Comparison of ENCODE assay signal across 22 cellular contexts in genomic region chr10:354901-355617, GRCh38.
"Had no signal": no experiment of that assay in that cellular context is flagged by ENCODE, and none has a peak within 500 bp of the region (broad histone marks: within the 10 kb centered on the region; RNA-seq: fewer than 3 reads in every experiment).

No MANE protein-coding gene starts in this region.

- H3K4me2 ChIP-seq: hepatocyte had no signal

- DNase-seq: cerebellar nuclear complex; effector memory CD8-positive, alpha-beta T cell; esophagus squamous epithelium; foreskin fibroblast; kidney glomerular epithelial cell; mammary epithelial cell; mucosa of descending colon; occipital lobe; psoas muscle; retina; right lobe of liver; stimulated activated CD4-positive, alpha-beta T cell treated with anti-CD3 and anti-CD28 coated beads, Interleukin-15, amount 100 ng/mL, for 24 hours; stimulated activated CD4-positive, alpha-beta T cell treated with anti-CD3 and anti-CD28 coated beads, Interleukin-1b, Interleukin-23, amount 100 ng/mL, for 48 hours; stimulated activated CD4-positive, alpha-beta T cell treated with anti-CD3 and anti-CD28 coated beads, Interleukin-4, amount 100 ng/mL, for 24 hours had no signal

- ATAC-seq: effector memory CD8-positive, alpha-beta T cell; gastroesophageal sphincter; left lobe of liver; mucosa of descending colon; naive thymus-derived CD8-positive, alpha-beta T cell; psoas muscle; right lobe of liver; stimulated activated memory B cell treated with anti-CD40 and anti-IgM and Interleukin-4, amounts not matched to agents 10 μg/mL and 1 μg/mL and 100 μg/mL, for 72 hours had no signal

- H3K27me3 ChIP-seq: esophagus squamous epithelium, gastroesophageal sphincter, hepatocyte, right lobe of liver, tibial artery had no signal

- FAIRE-seq: colon had no signal

- H3K4me1 ChIP-seq: esophagus squamous epithelium, gastroesophageal sphincter, parathyroid adenoma, psoas muscle, right lobe of liver, tibial artery had no signal

- H3K9ac ChIP-seq: parathyroid adenoma had no signal

- H3K9me3 ChIP-seq: esophagus squamous epithelium, gastroesophageal sphincter, mucosa of descending colon, psoas muscle, right lobe of liver, tibial artery had no signal

- H3K4me3 ChIP-seq: esophagus squamous epithelium, gastroesophageal sphincter, hepatocyte, mucosa of descending colon, psoas muscle, right lobe of liver, tibial artery had no signal

- H3K27ac ChIP-seq: esophagus squamous epithelium, gastroesophageal sphincter, hepatocyte, parathyroid adenoma, psoas muscle, right lobe of liver, tibial artery had no signal
